8 cellular contexts compared by ENCODE assay signal in genomic region chr10:110081914-110082313, GRCh38.
DNase-seq lines count a peak whose midpoint lies in the region; ATAC-seq lines count a peak whose summit lies in the region.

No MANE protein-coding gene starts in this region.

- peaks cover 68% of the 10 kb centered on the region for H3K4me1 Mint-ChIP-seq in activated T-helper 2 cell treated with anti-CD3 and anti-CD28 coated beads, Interferon-gamma antibody, Interleukin-2, Interleukin-4, amounts not matched to agents 10 μg/mL and 5 μg/mL and 100 μg/mL, durations not matched to agents 14 hours and 24 hours and 36 hours (ENCODE audit: low read depth)

- no peak overlapping the region for H2AFZ ChIP-seq in ACC112 (ENCODE audit: low read length, unreplicated experiment)

- H3K36me3 Mint-ChIP-seq in activated T-helper 2 cell treated with anti-CD3 and anti-CD28 coated beads, Interferon-gamma antibody, Interleukin-2, Interleukin-4, amounts not matched to agents 10 μg/mL and 5 μg/mL and 100 μg/mL, durations not matched to agents 14 hours and 24 hours and 36 hours (ENCODE audit: low read depth): peaks cover 26% of the 10 kb centered on the region

- H3K27ac ChIP-seq in ACC112 (ENCODE audit: low read depth, low read length) (peak overlapping the region; percentile 81), subcutaneous abdominal adipose tissue (ENCODE audit: low read depth, low read length) (peak overlapping the region; percentile 72)

- H3K27me3 Mint-ChIP-seq in activated T-helper 2 cell treated with anti-CD3 and anti-CD28 coated beads, Interferon-gamma antibody, Interleukin-2, Interleukin-4, amounts not matched to agents 10 μg/mL and 5 μg/mL and 100 μg/mL, durations not matched to agents 14 hours and 24 hours and 36 hours (ENCODE audit: low read depth): no peaks in the 10 kb centered on the region

- intact Hi-C loops in activated T-helper 2 cell treated with anti-CD3 and anti-CD28 coated beads, Interferon-gamma antibody, Interleukin-2, Interleukin-4, amounts not matched to agents 10 μg/mL and 5 μg/mL and 100 μg/mL, durations not matched to agents 14 hours and 24 hours and 36 hours (cut with micrococcal nuclease): no loop called here

- H3K27me3 ChIP-seq in ACC112 (ENCODE audit: insufficient read depth, low read length) (no peaks in the 10 kb centered on the region), subcutaneous abdominal adipose tissue (ENCODE audit: control insufficient read depth in 5 of 5, insufficient read depth in 4 of 5, low read length in 5 of 5) (no peaks in the 10 kb centered on the region)

- H3K9me3 Mint-ChIP-seq in activated T-helper 2 cell treated with anti-CD3 and anti-CD28 coated beads, Interferon-gamma antibody, Interleukin-2, Interleukin-4, amounts not matched to agents 10 μg/mL and 5 μg/mL and 100 μg/mL, durations not matched to agents 14 hours and 24 hours and 36 hours: no peaks in the 10 kb centered on the region

- no peaks in the 10 kb centered on the region for H3K9me3 ChIP-seq in subcutaneous abdominal adipose tissue (ENCODE audit: control insufficient read depth in 5 of 5, low read length in 5 of 5)

- peak overlapping the region; percentile 7; the same call in 1 of the 2 replicates for H3K4me3 ChIP-seq in ACC112 (ENCODE audit: low read depth, low read length)
- no peak overlapping the region for H3K4me3 ChIP-seq in subcutaneous abdominal adipose tissue (ENCODE audit: low read depth in 1 of 5, low read length in 5 of 5)

- H3K4me1 ChIP-seq in ACC112 (ENCODE audit: control insufficient read depth, insufficient read depth, low read length, unreplicated experiment): peaks cover 58% of the 10 kb centered on the region
- H3K4me1 ChIP-seq in subcutaneous abdominal adipose tissue (ENCODE audit: control insufficient read depth in 5 of 5, insufficient read depth in 5 of 5, low read length in 5 of 5): peaks cover 8 to 54% (median 36%) of the 10 kb centered on the region in 5 donors

- no peak for ATAC-seq in HG02798 (IDR thresholded peaks at IDR 0.05; ENCODE audit: poor library complexity, unreplicated experiment)
- no peak for ATAC-seq in GM21529 (IDR thresholded peaks at IDR 0.05; ENCODE audit: unreplicated experiment)

- peak overlapping the region; percentile 7 for H3K4me3 Mint-ChIP-seq in activated T-helper 2 cell treated with anti-CD3 and anti-CD28 coated beads, Interferon-gamma antibody, Interleukin-2, Interleukin-4, amounts not matched to agents 10 μg/mL and 5 μg/mL and 100 μg/mL, durations not matched to agents 14 hours and 24 hours and 36 hours (ENCODE audit: low read depth)

- H3K27ac Mint-ChIP-seq in activated T-helper 2 cell treated with anti-CD3 and anti-CD28 coated beads, Interferon-gamma antibody, Interleukin-2, Interleukin-4, amounts not matched to agents 10 μg/mL and 5 μg/mL and 100 μg/mL, durations not matched to agents 14 hours and 24 hours and 36 hours: peak overlapping the region; percentile 75

- no peaks in the 10 kb centered on the region for H3K36me3 ChIP-seq in ACC112 (ENCODE audit: insufficient read depth, low read length)
- peaks cover 0 to 3% (median 0%) of the 10 kb centered on the region in 5 donors for H3K36me3 ChIP-seq in subcutaneous abdominal adipose tissue (ENCODE audit: control insufficient read depth in 5 of 5, insufficient read depth in 5 of 5, low read length in 5 of 5)

- H3K79me2 ChIP-seq in ACC112 (ENCODE audit: control insufficient read depth, insufficient read depth, low read length, unreplicated experiment): peaks cover 53% of the 10 kb centered on the region

- peak; percentile 59 for DNase-seq in HT-29 (ENCODE audit: low spot score)
- DNase-seq in activated T-helper 2 cell treated with anti-CD3 and anti-CD28 coated beads, Interferon-gamma antibody, Interleukin-2, Interleukin-4, amounts not matched to agents 10 μg/mL and 5 μg/mL and 100 μg/mL, durations not matched to agents 14 hours and 24 hours and 36 hours (ENCODE audit: low spot score): no peak
- peak; percentile 20 for DNase-seq in iPS-NIHi7 (ENCODE audit: extremely low spot score)
- no peak for DNase-seq in NAMALWA (ENCODE audit: low spot score)

- H3K9ac ChIP-seq in subcutaneous abdominal adipose tissue (ENCODE audit: low read length in 5 of 5): no peak overlapping the region

Comparison
In these comparisons a context has a peak if more than half of its experiments do, and no peak if none do; other contexts are left out.
1. DNase-seq: peak in HT-29 (single experiment) and iPS-NIHi7 (single experiment); none in activated T-helper 2 cell treated with anti-CD3 and anti-CD28 coated beads, Interferon-gamma antibody, Interleukin-2, Interleukin-4, amounts not matched to agents 10 μg/mL and 5 μg/mL and 100 μg/mL, durations not matched to agents 14 hours and 24 hours and 36 hours (single experiment) and NAMALWA (single experiment).